ENCODE assay signal across 9 cellular contexts in the genomic region with DNA sequence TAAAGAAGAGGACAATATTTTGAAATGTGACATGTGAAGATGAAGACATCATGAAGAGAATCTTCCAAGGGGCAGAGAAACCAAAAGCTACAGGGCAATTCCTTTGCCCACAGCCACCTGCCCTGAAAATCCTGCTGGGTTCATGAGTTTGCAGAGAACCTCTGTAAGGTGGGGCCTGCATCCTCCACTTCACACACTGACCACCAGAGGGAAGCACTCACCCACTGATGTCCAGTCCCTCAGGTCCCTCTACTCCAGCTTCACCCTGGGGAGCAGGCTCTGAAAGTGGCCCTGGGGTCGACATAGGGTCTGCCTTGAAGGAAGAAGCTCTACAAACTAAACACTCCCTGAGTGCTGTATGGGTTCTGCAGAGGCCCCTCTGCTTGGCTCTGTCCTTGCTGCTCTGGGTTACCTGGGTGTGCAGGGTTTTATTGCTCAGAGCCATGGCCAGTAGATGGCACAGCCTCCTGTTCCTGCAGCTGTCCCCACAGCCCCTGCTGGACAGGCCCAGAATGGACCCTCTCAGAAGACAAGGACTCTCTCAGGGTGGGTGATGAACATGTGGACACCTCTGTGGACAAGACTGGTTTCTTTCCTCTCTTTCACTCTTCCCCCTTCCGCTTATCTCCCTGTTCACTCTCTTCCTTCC. TPM values are rescaled to one million over a fixed set of nuclear protein-coding genes. Genes with fewer than 3 reads are reported as not detected.
A peak's percentile ranks its signal among the peaks of the same experiment; 100 is the strongest.
DNase-seq lines count a peak whose midpoint lies in the region; ATAC-seq and TF ChIP-seq lines count a peak whose summit lies in the region.
"Not testable (repeated sequence)": the region's sequence is repeated elsewhere in the genome, so short reads cannot be mapped to it uniquely, and the experiment has no call there.
"Had no signal": no experiment of that assay in that cellular context is flagged by ENCODE, and none has a peak within 500 bp of the region (broad histone marks: within the 10 kb centered on the region; RNA-seq: fewer than 3 reads in every experiment).

No MANE protein-coding gene starts in this region.

- not testable (repeated sequence) for H3K79me2 ChIP-seq in neural progenitor cell (ENCODE audit: low read depth)

- peak; percentile 77 for TF ChIP-seq CTCF in 22Rv1 (IDR thresholded peaks at IDR 0.05)
- peak; percentile 64 for TF ChIP-seq CTCF in GM12873 (IDR thresholded peaks at IDR 0.05; ENCODE audit: insufficient read depth, low read depth, low read length, missing control alignments)
- TF ChIP-seq CTCF in HFF-Myc (IDR thresholded peaks at IDR 0.05; ENCODE audit: low read depth, low read length, missing control alignments) = peak; percentile 60
- TF ChIP-seq CTCF in neural progenitor cell (IDR thresholded peaks at IDR 0.05) = peak; percentile 59

- not testable (repeated sequence) for H3K27me3 Mint-ChIP-seq in neural progenitor cell (ENCODE audit: insufficient read depth, low read depth)

- not testable (repeated sequence) for H3K4me1 ChIP-seq in neural progenitor cell

- not testable (repeated sequence) for H3K36me3 ChIP-seq in MG63, neural progenitor cell

- not testable (repeated sequence) for H3K27me3 ChIP-seq in MG63, neural progenitor cell

- DNase-seq in HFF-Myc (ENCODE audit: extremely low read depth, low read depth) (peak; percentile 5), MG63 (peak; percentile 10), SK-N-DZ (ENCODE audit: low spot score) (peak; percentile 11), amniotic epithelial cell (ENCODE audit: low read depth) (peak; percentile 6), Right ventricle myocardium superior (peak; percentile 41), neural progenitor cell (ENCODE audit: low spot score) (peak; percentile 27)

- not testable (repeated sequence) for H3K9me3 Mint-ChIP-seq in neural progenitor cell

- H3K27ac Mint-ChIP-seq in neural progenitor cell = not testable (repeated sequence)

- not testable (repeated sequence) for H3K9ac ChIP-seq in neural progenitor cell

- H3K36me3 Mint-ChIP-seq in neural progenitor cell = not testable (repeated sequence)

- H3K27ac ChIP-seq in 22Rv1, neural progenitor cell: not testable (repeated sequence)

- H2AFZ ChIP-seq in neural progenitor cell (replicated peaks) = not testable (repeated sequence)

- not testable (repeated sequence) for H3K4me3 ChIP-seq in HFF-Myc (replicated peaks; ENCODE audit: low read depth, low read length); MG63; neural progenitor cell

- not testable (repeated sequence) for H3F3A ChIP-seq in neural progenitor cell (ENCODE audit: low read depth)

- H3K4me1 Mint-ChIP-seq in neural progenitor cell = not testable (repeated sequence)

- H3K9me3 ChIP-seq in MG63; neural progenitor cell (ENCODE audit: low read depth): not testable (repeated sequence)

- intact Hi-C loops in Right ventricle myocardium superior (cut with DNase I) = not testable (repeated sequence)

- H3K4me2 ChIP-seq in neural progenitor cell = not testable (repeated sequence)

- ATAC-seq in Right ventricle myocardium superior (ENCODE audit: poor library complexity) = not testable (repeated sequence)

- H3K4me3 Mint-ChIP-seq in neural progenitor cell = not testable (repeated sequence)

- H4K20me1 ChIP-seq in neural progenitor cell (ENCODE audit: low read depth) = not testable (repeated sequence)

RNA-seq across cellular contexts. Expression of a gene that starts 27.0 kb away (rescaled TPM):
- total RNA-seq in MG63 (2014; rRNA removed; shearing (Covaris generic); ENCODE audit: low replicate concordance) = not detected in 2 replicates
- polyA plus RNA-seq in SK-N-DZ (2014; cell fraction: cytosol; rRNA removed) = not detected in 2 replicates
- polyA plus RNA-seq in SK-N-DZ (2014; cell fraction: nucleus; rRNA removed) = not detected in 2 replicates
- total RNA-seq in Right ventricle myocardium superior (not detected), neural progenitor cell (ENCODE audit: low replicate concordance) (not detected in 2 replicates)
- total RNA-seq: T-helper 1 cell treated with Interleukin-12 subunit alpha and Interleukin-12 subunit beta and Interleukin-4 antibody, amounts not matched to agents 30 ng/mL and 1 ng/mL, for 36 hours had no signal

RNA-seq across cellular contexts. Expression of a gene that starts 34.9 kb away (rescaled TPM):
- not detected in 2 replicates for total RNA-seq in MG63 (2014; rRNA removed; shearing (Covaris generic); ENCODE audit: low replicate concordance)
- polyA plus RNA-seq in SK-N-DZ (2014; cell fraction: cytosol; rRNA removed) = not detected in 2 replicates
- not detected in 2 replicates for polyA plus RNA-seq in SK-N-DZ (2014; cell fraction: nucleus; rRNA removed)
- not detected for total RNA-seq in Right ventricle myocardium superior
- total RNA-seq in neural progenitor cell (ENCODE audit: low replicate concordance) = not detected in 2 replicates
- total RNA-seq: T-helper 1 cell treated with Interleukin-12 subunit alpha and Interleukin-12 subunit beta and Interleukin-4 antibody, amounts not matched to agents 30 ng/mL and 1 ng/mL, for 36 hours had no signal
